In the genomic region with DNA sequence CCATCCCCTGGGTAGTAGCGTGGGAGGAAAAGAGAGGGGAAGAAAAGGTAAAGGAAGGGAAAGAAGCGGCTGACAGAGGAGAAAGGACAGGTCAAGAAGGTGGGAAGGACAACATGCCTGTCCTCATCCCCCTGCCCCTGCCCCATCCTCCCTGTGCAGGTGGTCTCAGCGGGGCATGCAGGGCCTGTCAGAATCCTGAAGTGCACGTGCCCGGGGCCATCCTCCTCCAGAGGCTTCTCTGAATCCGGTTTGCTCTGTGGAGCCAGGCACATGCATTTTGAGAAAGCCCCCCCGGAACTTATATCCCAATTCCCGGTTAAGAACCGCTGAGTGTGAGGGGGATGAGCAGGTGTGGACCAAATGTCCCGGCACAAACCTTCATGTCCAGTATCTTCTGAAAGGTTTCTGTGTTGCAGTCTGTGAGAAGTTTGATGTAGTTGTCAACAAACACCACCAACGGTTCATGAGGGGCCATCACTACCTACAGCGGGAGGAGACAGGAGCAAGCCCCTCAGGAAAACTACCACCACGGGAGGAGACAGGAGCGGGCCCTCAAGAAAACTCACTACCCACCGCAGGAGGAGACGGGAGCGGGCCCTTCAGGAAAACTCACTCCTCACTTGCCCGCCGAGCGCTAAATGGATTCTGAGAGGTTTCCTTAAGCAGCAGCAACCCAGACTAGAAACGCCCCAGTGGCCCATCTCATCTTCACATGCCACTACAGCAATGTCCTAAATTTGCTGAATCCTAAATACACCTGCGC, we compare ENCODE assay signal across 22 cellular contexts.
DNase-seq lines count a peak whose midpoint lies in the region; ATAC-seq, FAIRE-seq and TF ChIP-seq lines count a peak whose summit lies in the region.
"Had no signal": no experiment of that assay in that cellular context is flagged by ENCODE, and none has a peak within 500 bp of the region (broad histone marks: within the 10 kb centered on the region; RNA-seq: fewer than 3 reads in every experiment).

No MANE protein-coding gene starts in this region.

- H2AFZ ChIP-seq in H1 (ENCODE audit: low read length): no peak overlapping the region

- H4K20me1 ChIP-seq in H1 (replicated peaks in 1 of 2; ENCODE audit: control insufficient read depth in 1 of 2, insufficient read depth in 2 of 2, low read length in 2 of 2): no peaks in the 10 kb centered on the region

- no peak overlapping the region for H3K23ac ChIP-seq in H1 (ENCODE audit: insufficient read length)

- no peak overlapping the region for H4K8ac ChIP-seq in H1 (ENCODE audit: extremely low read depth, insufficient read depth, low read length)

- no peak overlapping the region; a peak in 1 of 4 replicates for H3K4me2 ChIP-seq in H1 (ENCODE audit: insufficient read depth in 1 of 2, low read depth in 2 of 2, low read length in 2 of 2)

- no peaks in the 10 kb centered on the region for H3K23me2 ChIP-seq in H1 (ENCODE audit: low read depth, low read length)

- no peak for FAIRE-seq in H1 (lab: Jason Lieb, UNC)
- FAIRE-seq: GM12878, RCC 7860 had no signal

- no peak overlapping the region for H3K18ac ChIP-seq in H1 (ENCODE audit: extremely low read depth, low read length)

- H3K27me3 ChIP-seq in H1 (replicated peaks in 1 of 4; ENCODE audit: control insufficient read depth in 3 of 4, extremely low read depth in 1 of 4, insufficient read depth in 3 of 4, low read length in 3 of 4) (peaks cover 0 to 2% (median under 1%) of the 10 kb centered on the region in 4 experiments; a peak in 1 of 7 replicates), neutrophil (no peaks in the 10 kb centered on the region)

- intact Hi-C loops in activated naive CD4-positive, alpha-beta T cell treated with anti-CD3 and anti-CD28 coated beads for 36 hours (cut with micrococcal nuclease): no loop called here

- no peak overlapping the region for H2BK120ac ChIP-seq in H1 (replicated peaks; ENCODE audit: low read depth, low read length)

- H3K27me3 Mint-ChIP-seq in activated naive CD4-positive, alpha-beta T cell treated with anti-CD3 and anti-CD28 coated beads, Interleukin-2, amount 50 U/mL, for 24 hours: no peaks in the 10 kb centered on the region
- H3K27me3 Mint-ChIP-seq in activated naive CD4-positive, alpha-beta T cell treated with anti-CD3 and anti-CD28 coated beads for 36 hours (ENCODE audit: low read depth): no peaks in the 10 kb centered on the region
- H3K27me3 Mint-ChIP-seq: IgD-negative memory B cell had no signal

- H3K9me3 ChIP-seq in H1 (ENCODE audit: insufficient read depth in 2 of 2, low read depth in 1 of 2, low read length in 1 of 2) (peaks cover 5 to 13% of the 10 kb centered on the region in 2 experiments), neutrophil (no peaks in the 10 kb centered on the region)

- no peak overlapping the region for H4K5ac ChIP-seq in H1 (ENCODE audit: insufficient read length, low read depth, low read length)

- H3K9ac ChIP-seq in H1 (replicated peaks in 1 of 4; ENCODE audit: extremely low read depth in 1 of 4, low read depth in 3 of 4, low read length in 3 of 4): no peak overlapping the region

- DNase-seq in activated naive CD4-positive, alpha-beta T cell treated with anti-CD3 and anti-CD28 coated beads for 36 hours: no peak
- DNase-seq in H1 (ENCODE audit: low read depth in 1 of 2, low spot score in 2 of 2): no peak
- DNase-seq in NOMO-1 treated with DMSO at 0.1 percent for 48 hours (lab: John Stamatoyannopoulos, UW; ENCODE audit: unreplicated experiment): no peak
- no peak for DNase-seq in NCI-H1436 treated with DMSO at 0.1 percent for 48 hours (lab: John Stamatoyannopoulos, UW)
- DNase-seq in putamen (ENCODE audit: low spot score): no peak
- DNase-seq: 8988T; C1 segment of cervical spinal cord; CD8-positive, alpha-beta T cell; DND-41; NCI-H1105; NCI-H2081; NCI-H2171; NCI-H524 treated with DMSO at 0.1 percent for 48 hours; NCI-H82; OCI-M1 had no signal

- TF ChIP-seq RAD21 in H1 (IDR thresholded peaks at IDR 0.05 in 1 of 2, conservative IDR thresholded peaks at IDR 0.05 in 1 of 2; ENCODE audit: low read depth in 2 of 2, low read length in 2 of 2): no peak

- H4K91ac ChIP-seq in H1 (replicated peaks; ENCODE audit: insufficient read length, low read length): no peak overlapping the region

- 0 out of 2 replicates have a peak overlapping the region, but pooled peaks have one; percentile 24 for H2BK5ac ChIP-seq in H1 (ENCODE audit: low read depth, low read length)

- peaks cover 0 to 13% (median 8%) of the 10 kb centered on the region in 4 experiments; a peak in 6 of 7 replicates for H3K4me1 ChIP-seq in H1 (replicated peaks in 1 of 4; ENCODE audit: control insufficient read depth in 3 of 4, insufficient read depth in 4 of 4, low read length in 3 of 4)
- H3K4me1 ChIP-seq in neutrophil (ENCODE audit: control insufficient read depth in 1 of 2, insufficient read depth in 1 of 2, low read depth in 1 of 2, low read length in 1 of 2): peaks cover 52 to 62% of the 10 kb centered on the region in 2 experiments

- H2AK5ac ChIP-seq in H1 (ENCODE audit: low read depth, low read length): no peak overlapping the region

- POLR2A ChIA-PET in H1 (lab: Charles Lee; ENCODE audit: partially characterized antibody): interaction anchor here (0.8 kb wide), 1 partner anchor 10 kb away, joined by 3 read pairs; no protein-coding TSS in a partner anchor

- 94% methylated on average over 22 of the region's 22 CpGs; no CpG with 5 or more reads in 1 of the 2 experiments for WGBS in H1 (ENCODE audit: extremely low coverage in 1 of 2, insufficient coverage in 1 of 2, insufficient read length in 1 of 2, insufficient replicate concordance in 2 of 2, low coverage in 1 of 2, low lambda C conversion rate in 2 of 2, missing lambda C conversion rate in 1 of 2), 2 experiments

- no peak overlapping the region for H3K14ac ChIP-seq in H1 (ENCODE audit: insufficient read length)

- H3K79me1 ChIP-seq in H1 (ENCODE audit: low read depth, low read length): no peaks in the 10 kb centered on the region

- ATAC-seq in GM18868 (IDR thresholded peaks at IDR 0.05; ENCODE audit: unreplicated experiment): no peak
- ATAC-seq: CD8-positive, alpha-beta T cell; GM12878; Right ventricle myocardium inferior had no signal

- H3K79me2 ChIP-seq in H1 (ENCODE audit: control insufficient read depth in 1 of 2, insufficient read depth in 2 of 2, low read length in 2 of 2): no peaks in the 10 kb centered on the region

- H3K27ac ChIP-seq in H1 (ENCODE audit: low read depth, low read length) (no peak overlapping the region), neutrophil (peak overlapping the region; percentile 89)

- H3K27ac Mint-ChIP-seq in activated naive CD4-positive, alpha-beta T cell treated with anti-CD3 and anti-CD28 coated beads, Interleukin-2, amount 50 U/mL, for 24 hours: peak overlapping the region; percentile 66
- no peak overlapping the region for H3K27ac Mint-ChIP-seq in activated naive CD4-positive, alpha-beta T cell treated with anti-CD3 and anti-CD28 coated beads for 36 hours
- H3K27ac Mint-ChIP-seq: CD8-positive, alpha-beta T cell had no signal

- TF ChIP-seq CTCF in H1 (IDR thresholded peaks at IDR 0.05; ENCODE audit: control extremely low read depth in 1 of 3, insufficient read depth in 1 of 3, low read depth in 1 of 3, low read length in 3 of 3): no peak
- no peak for TF ChIP-seq CTCF in neutrophil (IDR thresholded peaks at IDR 0.05)

- H3K56ac ChIP-seq in H1 (replicated peaks; ENCODE audit: insufficient read length, low read depth, low read length): no peak overlapping the region

- peaks cover 12% of the 10 kb centered on the region for H3K36me3 Mint-ChIP-seq in activated naive CD4-positive, alpha-beta T cell treated with anti-CD3 and anti-CD28 coated beads, Interleukin-2, amount 50 U/mL, for 24 hours
- peaks cover 7% of the 10 kb centered on the region for H3K36me3 Mint-ChIP-seq in activated naive CD4-positive, alpha-beta T cell treated with anti-CD3 and anti-CD28 coated beads for 36 hours (ENCODE audit: low read depth)

- CTCF ChIA-PET in activated naive CD4-positive, alpha-beta T cell treated with anti-CD3 and anti-CD28 coated beads for 36 hours (lab: Charles Lee): no interaction called here
- CTCF ChIA-PET in H1 (lab: Charles Lee; ENCODE audit: partially characterized antibody): interaction anchor here (0.8 to 1.6 kb wide), 2 partner anchors 8 to 28 kb away, joined by 4 to 6 read pairs; no protein-coding TSS in a partner anchor

- H2BK15ac ChIP-seq in H1 (ENCODE audit: low read length): 0 out of 2 replicates have a peak overlapping the region, but pooled peaks have one; percentile 29

- H2BK20ac ChIP-seq in H1 (ENCODE audit: low read length): no peak overlapping the region

- H3K4me1 Mint-ChIP-seq in activated naive CD4-positive, alpha-beta T cell treated with anti-CD3 and anti-CD28 coated beads, Interleukin-2, amount 50 U/mL, for 24 hours: no peaks in the 10 kb centered on the region
- no peaks in the 10 kb centered on the region for H3K4me1 Mint-ChIP-seq in activated naive CD4-positive, alpha-beta T cell treated with anti-CD3 and anti-CD28 coated beads for 36 hours (ENCODE audit: low read depth)

- H3K4ac ChIP-seq in H1 (replicated peaks; ENCODE audit: insufficient read length, low read depth, low read length): no peak overlapping the region

- H3K4me3 ChIP-seq in H1 (ENCODE audit: extremely low read depth in 1 of 4, insufficient read depth in 2 of 4, low read depth in 3 of 4, low read length in 4 of 4) (no peak overlapping the region), neutrophil (ENCODE audit: low read depth in 1 of 2, low read length in 1 of 2) (no peak overlapping the region)
- H3K4me3 ChIP-seq: GM12878 had no signal

- TF ChIP-seq EP300 in H1 (IDR thresholded peaks at IDR 0.05; ENCODE audit: borderline replicate concordance in 1 of 2, low read depth in 2 of 2, low read length in 2 of 2): no peak

- H3K4me3 Mint-ChIP-seq in activated naive CD4-positive, alpha-beta T cell treated with anti-CD3 and anti-CD28 coated beads, Interleukin-2, amount 50 U/mL, for 24 hours: no peak overlapping the region
- H3K4me3 Mint-ChIP-seq in activated naive CD4-positive, alpha-beta T cell treated with anti-CD3 and anti-CD28 coated beads for 36 hours: no peak overlapping the region
- H3K4me3 Mint-ChIP-seq: CD8-positive, alpha-beta T cell; IgD-negative memory B cell had no signal

- peaks cover 0 to 22% (median 3%) of the 10 kb centered on the region in 4 experiments; a peak in 4 of 8 replicates for H3K36me3 ChIP-seq in H1 (ENCODE audit: control insufficient read depth in 2 of 4, insufficient read depth in 4 of 4, low read length in 3 of 4)
- peaks cover 10% of the 10 kb centered on the region for H3K36me3 ChIP-seq in neutrophil

- TF ChIP-seq POLR2A in H1 (IDR thresholded peaks at IDR 0.05; ENCODE audit: control extremely low read depth in 1 of 2, low read depth in 2 of 2, low read length in 2 of 2): no peak

- no peaks in the 10 kb centered on the region for H3K9me3 Mint-ChIP-seq in activated naive CD4-positive, alpha-beta T cell treated with anti-CD3 and anti-CD28 coated beads, Interleukin-2, amount 50 U/mL, for 24 hours
- no peaks in the 10 kb centered on the region for H3K9me3 Mint-ChIP-seq in activated naive CD4-positive, alpha-beta T cell treated with anti-CD3 and anti-CD28 coated beads for 36 hours
- H3K9me3 Mint-ChIP-seq: CD8-positive, alpha-beta T cell; IgD-negative memory B cell had no signal

- H2BK12ac ChIP-seq in H1 (ENCODE audit: low read depth, low read length): 0 out of 2 replicates have a peak overlapping the region, but pooled peaks have one; percentile 3

TF ChIP-seq in H1, 55 proteins besides CTCF, POLR2A, EP300 and RAD21:
- TF ChIP-seq CHD1 (IDR thresholded peaks at IDR 0.05; ENCODE audit: low read depth, low read length): no peak
